Comparison of ENCODE assay signal across 11 cellular contexts in the genomic region with DNA sequence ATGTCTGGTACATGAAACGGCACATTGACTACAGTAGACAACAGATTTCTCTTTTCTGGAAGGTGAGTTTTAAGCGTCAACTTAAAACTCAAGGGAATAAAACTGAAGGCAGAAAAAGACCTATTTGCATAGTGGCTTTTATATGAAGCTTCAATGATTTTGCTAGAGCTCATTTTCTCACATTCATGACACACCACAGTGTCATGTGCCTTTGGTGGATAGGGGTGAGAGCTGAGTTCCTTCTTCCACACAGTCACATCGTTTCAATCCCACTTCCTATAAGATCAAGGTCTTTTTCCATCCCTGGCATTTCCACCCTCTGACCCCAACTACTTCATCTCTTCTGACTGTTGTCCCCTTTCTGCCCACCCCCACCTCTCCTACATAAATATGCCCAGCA. TPM values are rescaled to one million over a fixed set of nuclear protein-coding genes. Genes with fewer than 3 reads are reported as not detected.
DNase-seq lines count a peak whose midpoint lies in the region; ATAC-seq and TF ChIP-seq lines count a peak whose summit lies in the region.
"Had no signal": no experiment of that assay in that cellular context is flagged by ENCODE, and none has a peak within 500 bp of the region (broad histone marks: within the 10 kb centered on the region; RNA-seq: fewer than 3 reads in every experiment).

No MANE protein-coding gene starts in this region.

- CTCF ChIA-PET in activated CD4-positive, alpha-beta T cell treated with anti-CD3 and anti-CD28 coated beads for 36 hours (lab: Charles Lee), result interaction anchor here (1.2 to 3.3 kb wide), 6 partner anchors 28 to 125 kb away, joined by 4 to 16 read pairs (median 6); a partner anchor contains a TSS
- CTCF ChIA-PET in T-cell (lab: Charles Lee), result interaction anchor here in 1 of 2 donors (0.6 kb wide), 2 partner anchors 104 to 126 kb away, joined by 3 read pairs; no protein-coding TSS in a partner anchor

- H3K9me3 ChIP-seq in mucosa of descending colon, result no peaks in the 10 kb centered on the region
- H3K9me3 ChIP-seq: SJCRH30 had no signal

- no peaks in the 10 kb centered on the region for H3K36me3 ChIP-seq in mucosa of descending colon (ENCODE audit: low read depth)
- H3K36me3 ChIP-seq: SJCRH30 had no signal

- peak overlapping the region; percentile 7 for H3K4me3 Mint-ChIP-seq in activated CD4-positive, alpha-beta T cell treated with anti-CD3 and anti-CD28 coated beads for 36 hours
- H3K4me3 Mint-ChIP-seq in T-cell, result no peak overlapping the region

- peak; percentile 14 for ATAC-seq in activated CD4-positive, alpha-beta T cell treated with anti-CD3 and anti-CD28 coated beads for 36 hours
- ATAC-seq in HG02610 (IDR thresholded peaks at IDR 0.05; ENCODE audit: unreplicated experiment) (peak; percentile 36), T-cell (replicated peaks in 1 of 4) (no peak), mucosa of descending colon (no peak)
- ATAC-seq: esophagus mucosa had no signal

- no peaks in the 10 kb centered on the region for H3K9me3 Mint-ChIP-seq in activated CD4-positive, alpha-beta T cell treated with anti-CD3 and anti-CD28 coated beads for 36 hours (ENCODE audit: low read depth)
- no peaks in the 10 kb centered on the region for H3K9me3 Mint-ChIP-seq in T-cell

- no peak for TF ChIP-seq CTCF in mucosa of descending colon (IDR thresholded peaks at IDR 0.05)

- no peak overlapping the region for H3K4me3 ChIP-seq in mucosa of descending colon
- H3K4me3 ChIP-seq: SJCRH30 had no signal

- H3K4me1 Mint-ChIP-seq in activated CD4-positive, alpha-beta T cell treated with anti-CD3 and anti-CD28 coated beads for 36 hours, result peaks cover 92% of the 10 kb centered on the region
- H3K4me1 Mint-ChIP-seq in T-cell, result peaks cover 72 to 80% (median 72%) of the 10 kb centered on the region in 3 donors

- H3K36me3 Mint-ChIP-seq in activated CD4-positive, alpha-beta T cell treated with anti-CD3 and anti-CD28 coated beads for 36 hours (ENCODE audit: low read depth), result peaks cover 81% of the 10 kb centered on the region
- no peaks in the 10 kb centered on the region for H3K36me3 Mint-ChIP-seq in T-cell

- H3K27ac Mint-ChIP-seq in activated CD4-positive, alpha-beta T cell treated with anti-CD3 and anti-CD28 coated beads for 36 hours, result peak overlapping the region; percentile 94
- H3K27ac Mint-ChIP-seq in T-cell, result no peak overlapping the region

- H3K27me3 Mint-ChIP-seq in activated CD4-positive, alpha-beta T cell treated with anti-CD3 and anti-CD28 coated beads for 36 hours, result no peaks in the 10 kb centered on the region
- H3K27me3 Mint-ChIP-seq in T-cell, result no peaks in the 10 kb centered on the region

- intact Hi-C loops in activated CD4-positive, alpha-beta T cell treated with anti-CD3 and anti-CD28 coated beads for 36 hours (cut with DNase I, micrococcal nuclease), result loop anchor here (1.0 to 10.0 kb wide), 15 partner anchors 24 to 1054 kb away; a partner anchor contains a TSS
- intact Hi-C loops in mucosa of descending colon (cut with DNase I, micrococcal nuclease), result no loop called here

- no peaks in the 10 kb centered on the region for H3K4me1 ChIP-seq in mucosa of descending colon (ENCODE audit: low read depth)

- POLR2A ChIA-PET in activated CD4-positive, alpha-beta T cell treated with anti-CD3 and anti-CD28 coated beads for 36 hours (lab: Charles Lee), result interaction anchor here (0.6 to 2.9 kb wide), 9 partner anchors 17 to 404 kb away, joined by 3 to 38 read pairs (median 4); a partner anchor contains a TSS
- POLR2A ChIA-PET in T-cell (lab: Charles Lee), result interaction anchor here in 1 of 2 donors (0.6 to 0.7 kb wide), 2 partner anchors 51 to 88 kb away, joined by 3 to 6 read pairs; no protein-coding TSS in a partner anchor

- DNase-seq in activated CD4-positive, alpha-beta T cell treated with anti-CD3 and anti-CD28 coated beads for 36 hours, result peak; percentile 45
- DNase-seq in activated CD4-positive, alpha-beta T cell treated with anti-CD3 and anti-CD28 coated beads for 1 hour, result no peak
- peak; percentile 70 for DNase-seq in NAMALWA (ENCODE audit: low spot score)
- DNase-seq in renal cortical epithelial cell (ENCODE audit: low read depth), result peak; percentile 54
- no peak for DNase-seq in T-cell
- DNase-seq in NCI-H1930 (lab: John Stamatoyannopoulos, UW), result no peak
- no peak for DNase-seq in mucosa of descending colon
- DNase-seq: SJCRH30; stimulated activated CD4-positive, alpha-beta T cell treated with anti-CD3 and anti-CD28 coated beads, Interleukin-4, amount 100 ng/mL, for 1 hour had no signal

RNA-seq across cellular contexts. Expression of a gene that starts 31.0 kb away (rescaled TPM):
- total RNA-seq in activated CD4-positive, alpha-beta T cell treated with anti-CD3 and anti-CD28 coated beads for 36 hours, result 10 to 100 TPM; 77.9 to 99.2 TPM
- 0.10 and 1.7 TPM in 2 replicates for total RNA-seq in renal cortical epithelial cell
- total RNA-seq in T-cell, result 1 to 10 TPM; 1.3 to 3.5 (median 2.9) TPM
- 1 to 10 TPM in 1 of 3 donors, under 1 TPM in 2; 0.55 to 1.7 (median 0.92) TPM for total RNA-seq in mucosa of descending colon
- total RNA-seq: SJCRH30 had no signal

Comparison
In these comparisons a context has a peak if more than half of its experiments do, and no peak if none do; other contexts are left out.
1. DNase-seq: peak in activated CD4-positive, alpha-beta T cell treated with anti-CD3 and anti-CD28 coated beads for 36 hours (single experiment), NAMALWA (single experiment) and renal cortical epithelial cell (single experiment); none in activated CD4-positive, alpha-beta T cell treated with anti-CD3 and anti-CD28 coated beads for 1 hour (single experiment), T-cell (0 of 34), NCI-H1930 (0 of 2) and mucosa of descending colon (0 of 3).
2. ATAC-seq: peak in activated CD4-positive, alpha-beta T cell treated with anti-CD3 and anti-CD28 coated beads for 36 hours (single experiment) and HG02610 (single experiment); none in T-cell (0 of 4) and mucosa of descending colon (single experiment).
3. RNA of a gene that starts 31.0 kb away (total RNA-seq): 77.9 to 99.2 TPM in activated CD4-positive, alpha-beta T cell treated with anti-CD3 and anti-CD28 coated beads for 36 hours; 1.3 to 3.5 TPM in T-cell, 0.55 to 1.7 TPM in mucosa of descending colon and 0.10 to 1.7 TPM in renal cortical epithelial cell; every median in the first group is over 10 times any median in the second.
4. intact Hi-C loops: an anchor here in activated CD4-positive, alpha-beta T cell treated with anti-CD3 and anti-CD28 coated beads for 36 hours (1.0 to 10.0 kb wide); none called in mucosa of descending colon.